Comparison of ENCODE assay signal across 30 cellular contexts in genomic region chrX:132364313-132364712, GRCh38.
"Had no signal": no experiment of that assay in that cellular context is flagged by ENCODE, and none has a peak within 500 bp of the region (broad histone marks: within the 10 kb centered on the region; RNA-seq: fewer than 3 reads in every experiment).

No MANE protein-coding gene starts in this region.

- H3K4me1 Mint-ChIP-seq: activated CD4-positive, alpha-beta T cell treated with anti-CD3 and anti-CD28 coated beads, Interleukin-2, amount 10 ng/mL, durations not matched to agents 7 days and 5 days; central memory CD8-positive, alpha-beta T cell had no signal

- H3K27ac Mint-ChIP-seq: activated CD4-positive, alpha-beta T cell treated with anti-CD3 and anti-CD28 coated beads, Interleukin-2, amount 10 ng/mL, durations not matched to agents 7 days and 5 days; activated CD8-positive, alpha-beta T cell treated with anti-CD3 and anti-CD28 coated beads, Interleukin-2, amount 10 ng/mL, durations not matched to agents 7 days and 5 days; activated naive CD4-positive, alpha-beta T cell treated with anti-CD3 and anti-CD28 coated beads, Interleukin-2, amount 50 U/mL, for 24 hours; activated naive CD8-positive, alpha-beta T cell treated with anti-CD3 and anti-CD28 coated beads, Interleukin-2, amount 10 ng/mL, durations not matched to agents 7 days and 5 days; activated T-cell treated with anti-CD3 and anti-CD28 coated beads, Interleukin-2, amount 50 U/mL, for 24 hours; activated T-helper 2 cell treated with anti-CD3 and anti-CD28 coated beads, Interferon-gamma antibody, Interleukin-2, Interleukin-4, amounts not matched to agents 10 μg/mL and 5 μg/mL and 100 μg/mL, durations not matched to agents 14 hours and 24 hours and 36 hours; brain; T-helper 1 cell treated with Interleukin-12 subunit alpha and Interleukin-12 subunit beta and Interleukin-4 antibody, amounts not matched to agents 30 μg/mL and 1 μg/mL, for 36 hours; T-helper 2 cell treated with Interferon-gamma antibody and Interleukin-4, amounts not matched to agents 5 μg/mL and 100 μg/mL, for 36 hours had no signal

- DNase-seq: activated CD4-positive, alpha-beta T cell treated with anti-CD3 and anti-CD28 coated beads, Interleukin-2, amount 10 ng/mL, durations not matched to agents 7 days and 5 days; activated CD4-positive, alpha-beta T cell treated with anti-CD3 and anti-CD28 coated beads, Interleukin-2, amount 50 U/mL, for 48 hours; activated CD8-positive, alpha-beta T cell treated with anti-CD3 and anti-CD28 coated beads, Interleukin-2, amount 10 ng/mL, durations not matched to agents 7 days and 5 days; activated gamma-delta T cell; activated naive CD4-positive, alpha-beta T cell treated with Interleukin-2 at 50 U/mL for 16 hours; activated naive CD8-positive, alpha-beta T cell treated with anti-CD3 and anti-CD28 coated beads, Interleukin-2, amount 10 ng/mL, durations not matched to agents 7 days and 5 days; activated T-cell treated with anti-CD3 and anti-CD28 coated beads, Interleukin-2, amount 50 U/mL, for 24 hours; Kasumi-1; KG1; MG63; NCI-H1048; NCI-H1105 treated with DMSO at 0.1 percent for 48 hours; NCI-H1436; NCI-H1694; NCI-H1930; NCI-H2081 treated with DMSO at 0.1 percent for 48 hours; NCI-H226; NCI-H524 treated with DMSO at 0.1 percent for 48 hours; SHP77 had no signal

- H3K9me3 Mint-ChIP-seq: activated CD4-positive, alpha-beta T cell treated with anti-CD3 and anti-CD28 coated beads, Interleukin-2, amount 10 ng/mL, durations not matched to agents 7 days and 5 days; activated naive CD4-positive, alpha-beta T cell treated with anti-CD3 and anti-CD28 coated beads, Interleukin-2, amount 50 U/mL, for 24 hours; activated naive CD8-positive, alpha-beta T cell treated with anti-CD3 and anti-CD28 coated beads, Interleukin-2, amount 10 ng/mL, durations not matched to agents 7 days and 5 days; activated T-cell treated with anti-CD3 and anti-CD28 coated beads, Interleukin-2, amount 50 U/mL, for 24 hours; activated T-helper 2 cell treated with anti-CD3 and anti-CD28 coated beads, Interferon-gamma antibody, Interleukin-2, Interleukin-4, amounts not matched to agents 10 μg/mL and 5 μg/mL and 100 μg/mL, durations not matched to agents 14 hours and 24 hours and 36 hours; T-helper 1 cell treated with Interleukin-12 subunit alpha and Interleukin-12 subunit beta and Interleukin-4 antibody, amounts not matched to agents 30 μg/mL and 1 μg/mL, for 36 hours; T-helper 2 cell treated with Interferon-gamma antibody and Interleukin-4, amounts not matched to agents 5 μg/mL and 100 μg/mL, for 36 hours had no signal

- ATAC-seq: activated CD8-positive, alpha-beta T cell treated with anti-CD3 and anti-CD28 coated beads, Interleukin-2, amount 10 ng/mL, durations not matched to agents 7 days and 5 days; Panc1 had no signal

- H3K4me3 ChIP-seq: cardiac muscle cell, MG63, SJCRH30, SK-N-MC had no signal

- H3K4me3 Mint-ChIP-seq: activated CD4-positive, alpha-beta T cell treated with anti-CD3 and anti-CD28 coated beads, Interleukin-2, amount 10 ng/mL, durations not matched to agents 7 days and 5 days; activated CD8-positive, alpha-beta T cell treated with anti-CD3 and anti-CD28 coated beads, Interleukin-2, amount 10 ng/mL, durations not matched to agents 7 days and 5 days; activated naive CD4-positive, alpha-beta T cell treated with anti-CD3 and anti-CD28 coated beads, Interleukin-2, amount 50 U/mL, for 24 hours; activated naive CD8-positive, alpha-beta T cell treated with anti-CD3 and anti-CD28 coated beads, Interleukin-2, amount 10 ng/mL, durations not matched to agents 7 days and 5 days; activated T-cell treated with anti-CD3 and anti-CD28 coated beads, Interleukin-2, amount 50 U/mL, for 24 hours; brain; central memory CD8-positive, alpha-beta T cell; T-helper 1 cell treated with Interleukin-12 subunit alpha and Interleukin-12 subunit beta and Interleukin-4 antibody, amounts not matched to agents 30 μg/mL and 1 μg/mL, for 36 hours; T-helper 2 cell treated with Interferon-gamma antibody and Interleukin-4, amounts not matched to agents 5 μg/mL and 100 μg/mL, for 36 hours had no signal

- H3K36me3 Mint-ChIP-seq: brain had no signal

- H3K27me3 Mint-ChIP-seq: activated CD4-positive, alpha-beta T cell treated with anti-CD3 and anti-CD28 coated beads, Interleukin-2, amount 10 ng/mL, durations not matched to agents 7 days and 5 days; activated naive CD4-positive, alpha-beta T cell treated with anti-CD3 and anti-CD28 coated beads, Interleukin-2, amount 50 U/mL, for 24 hours; activated naive CD8-positive, alpha-beta T cell treated with anti-CD3 and anti-CD28 coated beads, Interleukin-2, amount 10 ng/mL, durations not matched to agents 7 days and 5 days; brain; central memory CD8-positive, alpha-beta T cell had no signal

- FAIRE-seq: TTC549 had no signal
